9 cellular contexts compared by ENCODE assay signal in genomic region chr3:186362409-186362757, GRCh38. TPM values are rescaled to one million over a fixed set of nuclear protein-coding genes. Genes with fewer than 3 reads are reported as not detected.
DNase-seq lines count a peak whose midpoint lies in the region; ATAC-seq, FAIRE-seq and TF ChIP-seq lines count a peak whose summit lies in the region.
"Had no signal": no experiment of that assay in that cellular context is flagged by ENCODE, and none has a peak within 500 bp of the region (broad histone marks: within the 10 kb centered on the region; RNA-seq: fewer than 3 reads in every experiment).

No MANE protein-coding gene starts in this region.

- peaks cover 82% of the 10 kb centered on the region for H3K27me3 ChIP-seq in HUES64 (ENCODE audit: insufficient read depth, low read length)
- H3K27me3 ChIP-seq in colonic mucosa, result peaks cover 24% of the 10 kb centered on the region
- no peaks in the 10 kb centered on the region for H3K27me3 ChIP-seq in muscle layer of colon (ENCODE audit: control insufficient read depth in 1 of 2, insufficient read depth in 2 of 2, low read length in 2 of 2)

- WGBS in HUES64, result 23% methylated on average over 12 of the region's 12 CpGs

- TF ChIP-seq POLR2A in H54 (IDR thresholded peaks at IDR 0.05; ENCODE audit: low read depth, low read length), result no peak

- DNase-seq in 8988T, result peak; percentile 54
- DNase-seq in colonic mucosa, result no peak
- no peak for DNase-seq in A172 (ENCODE audit: low spot score)
- DNase-seq in H54 (ENCODE audit: insufficient read length, low spot score), result no peak
- no peak for DNase-seq in activated CD4-positive, CD25-positive, alpha-beta regulatory T cell (lab: John Stamatoyannopoulos, UW)
- DNase-seq: NCI-H748 treated with DMSO at 0.1 percent for 48 hours had no signal

- ATAC-seq in GM21528 (IDR thresholded peaks at IDR 0.05; ENCODE audit: low FRiP score, unreplicated experiment), result no peak

- H3K27ac ChIP-seq in HUES64 (ENCODE audit: low read depth, low read length) (no peak overlapping the region), colonic mucosa (no peak overlapping the region), muscle layer of colon (ENCODE audit: low read depth, low read length) (no peak overlapping the region)

- H3K4me3 ChIP-seq in HUES64 (ENCODE audit: low read length) (peak overlapping the region; percentile 55), colonic mucosa (peak overlapping the region; percentile 29), muscle layer of colon (ENCODE audit: low read depth in 1 of 2, low read length in 2 of 2) (peak overlapping the region; percentile 75 to 78)

- intact Hi-C loops in colonic mucosa (cut with DNase I), result no loop called here

- FAIRE-seq in H54 (lab: Jason Lieb, UNC), result no peak

- no peak for TF ChIP-seq CTCF in colonic mucosa (IDR thresholded peaks at IDR 0.05)

- H3K9ac ChIP-seq in HUES64 (ENCODE audit: low read depth, low read length) (no peak overlapping the region), colonic mucosa (ENCODE audit: low read depth in 2 of 2, low read length in 2 of 2) (no peak overlapping the region), muscle layer of colon (ENCODE audit: low read length) (no peak overlapping the region)

- H3K4me1 ChIP-seq in HUES64 (ENCODE audit: insufficient read depth, low read length), result peaks cover 4% of the 10 kb centered on the region; the same call in 1 of the 2 replicates
- H3K4me1 ChIP-seq in colonic mucosa, result no peaks in the 10 kb centered on the region
- H3K4me1 ChIP-seq in muscle layer of colon (ENCODE audit: insufficient read depth, low read length), result peaks cover 15% of the 10 kb centered on the region

- H3K36me3 ChIP-seq in HUES64 (ENCODE audit: insufficient read depth, low read length) (no peaks in the 10 kb centered on the region), colonic mucosa (no peaks in the 10 kb centered on the region), muscle layer of colon (ENCODE audit: insufficient read depth, low read length) (no peaks in the 10 kb centered on the region)

- no peaks in the 10 kb centered on the region for H3K9me3 ChIP-seq in HUES64 (ENCODE audit: insufficient read depth, low read depth, low read length)
- H3K9me3 ChIP-seq in colonic mucosa, result no peaks in the 10 kb centered on the region
- H3K9me3 ChIP-seq in muscle layer of colon (ENCODE audit: low read length), result no peaks in the 10 kb centered on the region

RNA-seq across cellular contexts. Expression of gene DGKG, which starts 0.3 kb away (rescaled TPM):
- 0.70 TPM for polyA plus RNA-seq in HUES64 (2013, experiment 1 of 2)
- polyA plus RNA-seq in HUES64 (2013, experiment 2 of 2), result 0.32 TPM
- under 1 TPM; 0.17 to 0.64 TPM for total RNA-seq in colonic mucosa
- total RNA-seq in A172 (2014; rRNA removed; shearing (Covaris generic)), result 10.1 and 12.0 TPM in 2 replicates
